In genomic region chr6:92559002-92559401, GRCh38 we compare ENCODE assay signal across 26 cellular contexts.
DNase-seq lines count a peak whose midpoint lies in the region; ATAC-seq and TF ChIP-seq lines count a peak whose summit lies in the region.
"Had no signal": no experiment of that assay in that cellular context is flagged by ENCODE, and none has a peak within 500 bp of the region (broad histone marks: within the 10 kb centered on the region; RNA-seq: fewer than 3 reads in every experiment).

No MANE protein-coding gene starts in this region.

- TF ChIP-seq CTCF in OCI-LY1 (IDR thresholded peaks at IDR 0.05; ENCODE audit: low read length) (no peak), fibroblast of villous mesenchyme (IDR thresholded peaks at IDR 0.05; ENCODE audit: insufficient read depth, low read depth, low read length) (no peak)

- H3K9me3 ChIP-seq in OCI-LY1 (ENCODE audit: low read length) = no peaks in the 10 kb centered on the region
- H3K9me3 ChIP-seq: left ventricle myocardium inferior had no signal

- H3K4me3 ChIP-seq in OCI-LY1 (ENCODE audit: low read depth, low read length, poor library complexity, severe bottlenecking) (no peak overlapping the region), fibroblast of villous mesenchyme (ENCODE audit: low read depth, low read length) (no peak overlapping the region)
- H3K4me3 ChIP-seq: left ventricle myocardium inferior, PC-9 had no signal

- no peaks in the 10 kb centered on the region for H4K20me1 ChIP-seq in OCI-LY1 (ENCODE audit: insufficient read depth, low read length)

- DNase-seq in NCI-H2029 (lab: John Stamatoyannopoulos, UW) (peak; percentile 30), NCI-H2029 treated with DMSO at 0.1 percent for 48 hours (lab: John Stamatoyannopoulos, UW) (no peak), LHCN-M2 (ENCODE audit: low read depth) (peak; percentile 80), fibroblast of villous mesenchyme (ENCODE audit: low read depth) (peak; percentile 37), RKO (ENCODE audit: low spot score) (no peak), HPDE6-E6E7 (ENCODE audit: extremely low spot score) (no peak)
- no peak for DNase-seq in activated naive CD4-positive, alpha-beta T cell treated with anti-CD3 and anti-CD28 coated beads, Interleukin-2, amount 50 U/mL, for 72 hours (ENCODE audit: low spot score in 2 of 2)
- DNase-seq: activated CD4-positive, alpha-beta memory T cell treated with anti-CD3 and anti-CD28 coated beads, Interleukin-2, amount 10 ng/mL, durations not matched to agents 7 days and 5 days; activated effector memory CD4-positive, alpha-beta T cell treated with Interleukin-2 at 50 U/mL for 16 hours; cerebellar nuclear complex; DMS53; immature natural killer cell; KG1; left ventricle myocardium inferior; naive thymus-derived CD8-positive, alpha-beta T cell; NCI-H2171 treated with DMSO at 0.1 percent for 48 hours; PC-9; SIG-M5; small intestine; stimulated activated CD4-positive, alpha-beta T cell treated with anti-CD3 and anti-CD28 coated beads, Interleukin-2, amount 100 ng/mL, for 24 hours; T-cell; trophoblast cell had no signal

- no peak overlapping the region for H3K4me2 ChIP-seq in OCI-LY1 (ENCODE audit: low read length)
- H3K4me2 ChIP-seq: PC-9 had no signal

- H3K36me3 Mint-ChIP-seq in activated naive CD4-positive, alpha-beta T cell treated with anti-CD3 and anti-CD28 coated beads, Interleukin-2, amount 50 U/mL, for 72 hours = no peaks in the 10 kb centered on the region
- H3K36me3 Mint-ChIP-seq: immature natural killer cell; mesothelial cell of epicardium; naive thymus-derived CD8-positive, alpha-beta T cell; T-cell had no signal

- no peaks in the 10 kb centered on the region for H3K36me3 ChIP-seq in OCI-LY1 (ENCODE audit: insufficient read depth, low read length)
- H3K36me3 ChIP-seq: left ventricle myocardium inferior had no signal

- H3K27me3 ChIP-seq in OCI-LY1 (ENCODE audit: insufficient read depth, low read length) = no peaks in the 10 kb centered on the region

- H3K9ac ChIP-seq in OCI-LY1 (ENCODE audit: low read length) = no peak overlapping the region

- no peak for ATAC-seq in activated naive CD4-positive, alpha-beta T cell treated with anti-CD3 and anti-CD28 coated beads, Interleukin-2, amount 50 U/mL, for 72 hours
- ATAC-seq: activated CD4-positive, CD25-positive, alpha-beta regulatory T cell treated with anti-CD3 and anti-CD28 coated beads, Interleukin-2, amount 50 U/mL, for 24 hours; naive thymus-derived CD8-positive, alpha-beta T cell; T-cell had no signal

- peaks cover 22% of the 10 kb centered on the region for H3K4me1 ChIP-seq in OCI-LY1 (ENCODE audit: insufficient read depth, low read length, severe bottlenecking)
- H3K4me1 ChIP-seq: left ventricle myocardium inferior had no signal

- no peaks in the 10 kb centered on the region for H3K9me2 ChIP-seq in OCI-LY1 (ENCODE audit: low read depth, low read length)

- no peaks in the 10 kb centered on the region for H3F3A ChIP-seq in OCI-LY1 (ENCODE audit: insufficient read depth, low read length)

- 0 out of 2 replicates have a peak overlapping the region, but pooled peaks have one; percentile 61 for H2AFZ ChIP-seq in OCI-LY1 (ENCODE audit: low read length)
- H2AFZ ChIP-seq: PC-9 had no signal

- peak overlapping the region; percentile 16 for H3K27ac ChIP-seq in OCI-LY1 (ENCODE audit: low read depth, low read length, poor library complexity, severe bottlenecking)
- H3K27ac ChIP-seq: left ventricle myocardium inferior, PC-9 had no signal

- H3K27ac Mint-ChIP-seq in activated naive CD4-positive, alpha-beta T cell treated with anti-CD3 and anti-CD28 coated beads, Interleukin-2, amount 50 U/mL, for 72 hours = no peak overlapping the region
- H3K27ac Mint-ChIP-seq: activated CD4-positive, alpha-beta memory T cell treated with anti-CD3 and anti-CD28 coated beads, Interleukin-2, amount 10 ng/mL, durations not matched to agents 7 days and 5 days; B cell; immature natural killer cell; mesothelial cell of epicardium; naive thymus-derived CD8-positive, alpha-beta T cell; T-cell had no signal

- H3K9me3 Mint-ChIP-seq in activated naive CD4-positive, alpha-beta T cell treated with anti-CD3 and anti-CD28 coated beads, Interleukin-2, amount 50 U/mL, for 72 hours = peaks cover 11 to 13% of the 10 kb centered on the region in 2 donors
- H3K9me3 Mint-ChIP-seq: activated CD4-positive, alpha-beta memory T cell treated with anti-CD3 and anti-CD28 coated beads, Interleukin-2, amount 10 ng/mL, durations not matched to agents 7 days and 5 days; mesothelial cell of epicardium had no signal

- no peaks in the 10 kb centered on the region for H3K79me2 ChIP-seq in OCI-LY1 (ENCODE audit: insufficient read depth, low read length)

Comparison
In these comparisons a context has a peak if more than half of its experiments do, and no peak if none do; other contexts are left out.
1. DNase-seq: peak in NCI-H2029 (single experiment), LHCN-M2 (single experiment) and fibroblast of villous mesenchyme (single experiment); none in NCI-H2029 treated with DMSO at 0.1 percent for 48 hours (single experiment), RKO (single experiment), HPDE6-E6E7 (single experiment) and activated naive CD4-positive, alpha-beta T cell treated with anti-CD3 and anti-CD28 coated beads, Interleukin-2, amount 50 U/mL, for 72 hours (0 of 2).